Comparison of ENCODE assay signal across 19 cellular contexts in genomic region chr7:73360590-73360989, GRCh38. TPM values are rescaled to one million over a fixed set of nuclear protein-coding genes. Genes with fewer than 3 reads are reported as not detected.
"Had no signal": no experiment of that assay in that cellular context is flagged by ENCODE, and none has a peak within 500 bp of the region (broad histone marks: within the 10 kb centered on the region; RNA-seq: fewer than 3 reads in every experiment).

No MANE protein-coding gene starts in this region.

RNA-seq across cellular contexts. Expression of gene FKBP6, which starts 32.6 kb away (rescaled TPM):
- total RNA-seq: activated naive CD4-positive, alpha-beta T cell treated with anti-CD3 and anti-CD28 coated beads for 36 hours; activated naive CD4-positive, alpha-beta T cell treated with anti-CD3 and anti-CD28 coated beads, Interleukin-2, amount 50 U/mL, for 72 hours; activated naive CD8-positive, alpha-beta T cell treated with anti-CD3 and anti-CD28 coated beads for 36 hours; activated naive CD8-positive, alpha-beta T cell treated with anti-CD3 and anti-CD28 coated beads, Interleukin-2, amount 10 ng/mL, durations not matched to agents 7 days and 5 days; activated T-cell treated with anti-CD3 and anti-CD28 coated beads, Interleukin-2, amount 50 U/mL, for 4 hours; activated T-cell treated with anti-CD3 and anti-CD28 coated beads, Interleukin-2, amount 50 U/mL, for 72 hours; activated T-helper 1 cell treated with anti-CD3 and anti-CD28 coated beads, Interleukin-12 subunit alpha, Interleukin-12 subunit beta, Interleukin-2, Interleukin-4 antibody, amounts not matched to agents 30 ng/mL and 10 ng/mL and 1 ng/mL, durations not matched to agents 14 hours and 24 hours and 36 hours; activated T-helper 17 cell treated with anti-CD3 and anti-CD28 coated beads, Interleukin-2, amount 50 U/mL, for 72 hours; activated T-helper 2 cell treated with anti-CD3 and anti-CD28 coated beads, Interferon-gamma antibody, Interleukin-2, Interleukin-4, amounts not matched to agents 10 μg/mL and 5 μg/mL and 100 μg/mL, durations not matched to agents 14 hours and 24 hours and 36 hours; aorta; ascending aorta; astrocyte; body of pancreas; breast epithelium; bronchial epithelial cell; cardiac muscle cell; cardiac septum; cerebellum; chondrocyte had no signal
- polyA plus RNA-seq: cardiac muscle cell had no signal

RNA-seq across cellular contexts. Expression of gene TRIM50, which starts 32.7 kb away (rescaled TPM):
- total RNA-seq: activated naive CD4-positive, alpha-beta T cell treated with anti-CD3 and anti-CD28 coated beads for 36 hours; activated naive CD8-positive, alpha-beta T cell treated with anti-CD3 and anti-CD28 coated beads for 36 hours; activated naive CD8-positive, alpha-beta T cell treated with anti-CD3 and anti-CD28 coated beads, Interleukin-2, amount 10 ng/mL, durations not matched to agents 7 days and 5 days; activated T-cell treated with anti-CD3 and anti-CD28 coated beads, Interleukin-2, amount 50 U/mL, for 4 hours; activated T-cell treated with anti-CD3 and anti-CD28 coated beads, Interleukin-2, amount 50 U/mL, for 72 hours; activated T-helper 1 cell treated with anti-CD3 and anti-CD28 coated beads, Interleukin-12 subunit alpha, Interleukin-12 subunit beta, Interleukin-2, Interleukin-4 antibody, amounts not matched to agents 30 ng/mL and 10 ng/mL and 1 ng/mL, durations not matched to agents 14 hours and 24 hours and 36 hours; activated T-helper 17 cell treated with anti-CD3 and anti-CD28 coated beads, Interleukin-2, amount 50 U/mL, for 72 hours; activated T-helper 2 cell treated with anti-CD3 and anti-CD28 coated beads, Interferon-gamma antibody, Interleukin-2, Interleukin-4, amounts not matched to agents 10 μg/mL and 5 μg/mL and 100 μg/mL, durations not matched to agents 14 hours and 24 hours and 36 hours; ascending aorta; astrocyte; bronchial epithelial cell; cardiac muscle cell; cardiac septum; cerebellum; chondrocyte had no signal
- polyA plus RNA-seq: cardiac muscle cell had no signal
